In the genomic region with DNA sequence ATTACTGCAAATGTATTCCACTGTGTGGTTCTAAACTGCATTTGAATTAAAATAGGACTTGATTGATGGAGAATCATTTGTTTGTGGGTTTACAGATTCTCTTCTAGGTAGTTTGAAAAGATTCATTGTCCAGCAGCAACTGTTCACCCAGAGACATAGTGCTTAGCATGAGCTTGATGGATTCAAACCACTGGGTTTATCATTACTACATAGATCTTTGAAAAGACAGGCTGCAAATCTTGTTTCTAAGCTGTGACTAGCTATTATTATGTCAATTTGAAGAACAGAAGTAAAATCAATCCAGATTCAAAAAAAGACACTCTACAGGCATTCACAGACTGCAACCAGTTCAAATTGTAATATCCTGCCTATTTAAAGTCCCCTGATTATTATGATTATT, we compare ENCODE assay signal across 15 cellular contexts. TPM values are rescaled to one million over a fixed set of nuclear protein-coding genes. Genes with fewer than 3 reads are reported as not detected.
DNase-seq lines count a peak whose midpoint lies in the region; TF ChIP-seq lines count a peak whose summit lies in the region.
"Had no signal": no experiment of that assay in that cellular context is flagged by ENCODE, and none has a peak within 500 bp of the region (broad histone marks: within the 10 kb centered on the region; RNA-seq: fewer than 3 reads in every experiment).

No MANE protein-coding gene starts in this region.

- H3K4ac ChIP-seq in mesendoderm (ENCODE audit: low read depth, low read length): no peak overlapping the region

- peaks cover 97% of the 10 kb centered on the region for H3K79me2 ChIP-seq in GM23248 (ENCODE audit: insufficient read depth)
- no peaks in the 10 kb centered on the region for H3K79me2 ChIP-seq in mesendoderm (ENCODE audit: control insufficient read depth, insufficient read depth, low read length)

- H3K4me2 ChIP-seq in GM23248 (ENCODE audit: unreplicated experiment) (peak overlapping the region; percentile 63), mesendoderm (ENCODE audit: low read length) (no peak overlapping the region)

- H4K20me1 ChIP-seq in GM23248 (ENCODE audit: insufficient read depth): peaks cover 4% of the 10 kb centered on the region; the same call in 1 of the 2 replicates

- H3K27ac Mint-ChIP-seq in endodermal cell: no peak overlapping the region
- H3K27ac Mint-ChIP-seq in activated T-helper 1 cell treated with anti-CD3 and anti-CD28 coated beads, Interleukin-12 subunit alpha, Interleukin-12 subunit beta, Interleukin-2, Interleukin-4 antibody, amounts not matched to agents 30 ng/mL and 10 ng/mL and 1 ng/mL, durations not matched to agents 14 hours and 24 hours and 36 hours: no peak overlapping the region
- H3K27ac Mint-ChIP-seq: activated naive CD8-positive, alpha-beta T cell treated with anti-CD3 and anti-CD28 coated beads, Interleukin-2, amount 10 ng/mL, durations not matched to agents 7 days and 5 days had no signal

- H4K5ac ChIP-seq in mesendoderm (ENCODE audit: low read length): no peak overlapping the region

- H3K4me3 Mint-ChIP-seq in endodermal cell: no peak overlapping the region
- no peak overlapping the region for H3K4me3 Mint-ChIP-seq in activated T-helper 1 cell treated with anti-CD3 and anti-CD28 coated beads, Interleukin-12 subunit alpha, Interleukin-12 subunit beta, Interleukin-2, Interleukin-4 antibody, amounts not matched to agents 30 ng/mL and 10 ng/mL and 1 ng/mL, durations not matched to agents 14 hours and 24 hours and 36 hours
- H3K4me3 Mint-ChIP-seq: activated naive CD8-positive, alpha-beta T cell treated with anti-CD3 and anti-CD28 coated beads, Interleukin-2, amount 10 ng/mL, durations not matched to agents 7 days and 5 days had no signal

- peaks cover 50% of the 10 kb centered on the region for H3F3A ChIP-seq in GM23248 (ENCODE audit: insufficient read depth)

- peaks cover 11% of the 10 kb centered on the region for H3K27me3 Mint-ChIP-seq in endodermal cell (ENCODE audit: insufficient read depth)
- H3K27me3 Mint-ChIP-seq in activated T-helper 1 cell treated with anti-CD3 and anti-CD28 coated beads, Interleukin-12 subunit alpha, Interleukin-12 subunit beta, Interleukin-2, Interleukin-4 antibody, amounts not matched to agents 30 ng/mL and 10 ng/mL and 1 ng/mL, durations not matched to agents 14 hours and 24 hours and 36 hours (ENCODE audit: insufficient read depth): no peaks in the 10 kb centered on the region
- H3K27me3 Mint-ChIP-seq: activated naive CD8-positive, alpha-beta T cell treated with anti-CD3 and anti-CD28 coated beads, Interleukin-2, amount 10 ng/mL, durations not matched to agents 7 days and 5 days had no signal

- peaks cover 4% of the 10 kb centered on the region for H3K4me1 Mint-ChIP-seq in endodermal cell
- H3K4me1 Mint-ChIP-seq in activated T-helper 1 cell treated with anti-CD3 and anti-CD28 coated beads, Interleukin-12 subunit alpha, Interleukin-12 subunit beta, Interleukin-2, Interleukin-4 antibody, amounts not matched to agents 30 ng/mL and 10 ng/mL and 1 ng/mL, durations not matched to agents 14 hours and 24 hours and 36 hours (ENCODE audit: low read depth): peaks cover 83% of the 10 kb centered on the region

- no peak overlapping the region for H2BK5ac ChIP-seq in mesendoderm (ENCODE audit: low read length)

- H2AFZ ChIP-seq in GM23248: no peak overlapping the region

- H3K36me3 ChIP-seq in GM23248 (ENCODE audit: low read depth) (0 out of 2 replicates have a peak, but pooled peaks cover 8% of the 10 kb centered on the region), endodermal cell (ENCODE audit: control insufficient read depth, insufficient read depth, low read length) (no peaks in the 10 kb centered on the region), mesendoderm (ENCODE audit: control insufficient read depth, insufficient read depth, low read length) (no peaks in the 10 kb centered on the region)

- no peaks in the 10 kb centered on the region for H3K9me3 ChIP-seq in GM23248 (ENCODE audit: low read depth)
- no peaks in the 10 kb centered on the region for H3K9me3 ChIP-seq in endodermal cell (ENCODE audit: control insufficient read depth, low read length)
- H3K9me3 ChIP-seq: spleen had no signal

- peak overlapping the region; percentile 45 for H3K4me3 ChIP-seq in GM23248
- no peak overlapping the region for H3K4me3 ChIP-seq in endodermal cell (ENCODE audit: low read length)
- H3K4me3 ChIP-seq in mesendoderm (ENCODE audit: low read length): no peak overlapping the region
- H3K4me3 ChIP-seq: spleen had no signal

- H2BK120ac ChIP-seq in mesendoderm (ENCODE audit: low read depth, low read length): no peak overlapping the region

- H2AK5ac ChIP-seq in mesendoderm (ENCODE audit: low read length): no peak overlapping the region

- H2BK15ac ChIP-seq in mesendoderm (replicated peaks; ENCODE audit: low read depth): no peak overlapping the region

- intact Hi-C loops in activated T-helper 1 cell treated with anti-CD3 and anti-CD28 coated beads, Interleukin-12 subunit alpha, Interleukin-12 subunit beta, Interleukin-2, Interleukin-4 antibody, amounts not matched to agents 30 ng/mL and 10 ng/mL and 1 ng/mL, durations not matched to agents 14 hours and 24 hours and 36 hours (cut with micrococcal nuclease): loop anchor here (1.0 to 2.0 kb wide), 2 partner anchors 8 to 16 kb away; no protein-coding TSS in a partner anchor

- in situ Hi-C loops in GM23248 (cut with MboI): no loop called here

- H3K23ac ChIP-seq in mesendoderm (ENCODE audit: low read length): no peak overlapping the region

- no peak for DNase-seq in GM23248
- peak; percentile 71 for DNase-seq in NCI-H526 treated with DMSO at 0.1 percent for 48 hours (lab: John Stamatoyannopoulos, UW)
- no peak for DNase-seq in endodermal cell
- peak; percentile 16 for DNase-seq in renal cortical epithelial cell (ENCODE audit: low read depth)
- no peak for DNase-seq in middle frontal gyrus (ENCODE audit: extremely low spot score, low spot score)
- no peak for DNase-seq in mesendoderm
- DNase-seq in activated T-helper 1 cell treated with anti-CD3 and anti-CD28 coated beads, Interleukin-12 subunit alpha, Interleukin-12 subunit beta, Interleukin-2, Interleukin-4 antibody, amounts not matched to agents 30 ng/mL and 10 ng/mL and 1 ng/mL, durations not matched to agents 14 hours and 24 hours and 36 hours (ENCODE audit: low spot score): no peak
- no peak for DNase-seq in Kasumi-1 (lab: John Stamatoyannopoulos, UW)
- DNase-seq: activated CD4-positive, CD25-positive, alpha-beta regulatory T cell treated with anti-CD3 and anti-CD28 coated beads, Interleukin-2, amount 50 U/mL, for 72 hours; activated naive CD8-positive, alpha-beta T cell treated with anti-CD3 and anti-CD28 coated beads, Interleukin-2, amount 10 ng/mL, durations not matched to agents 7 days and 5 days; effector CD4-positive, alpha-beta T cell; head of caudate nucleus; mammary epithelial cell; NCI-H446; spleen had no signal

- H3K36me3 Mint-ChIP-seq in endodermal cell (ENCODE audit: low read depth): no peaks in the 10 kb centered on the region
- H3K36me3 Mint-ChIP-seq in activated T-helper 1 cell treated with anti-CD3 and anti-CD28 coated beads, Interleukin-12 subunit alpha, Interleukin-12 subunit beta, Interleukin-2, Interleukin-4 antibody, amounts not matched to agents 30 ng/mL and 10 ng/mL and 1 ng/mL, durations not matched to agents 14 hours and 24 hours and 36 hours (ENCODE audit: low read depth): peaks cover 23% of the 10 kb centered on the region

- H3K27ac ChIP-seq in GM23248 (peak overlapping the region; percentile 82), endodermal cell (ENCODE audit: low read depth, low read length) (peak overlapping the region; percentile 78), mesendoderm (ENCODE audit: low read depth, low read length) (no peak overlapping the region)

- H4K8ac ChIP-seq in mesendoderm (ENCODE audit: low read depth, low read length): no peak overlapping the region

- H3K9ac ChIP-seq in GM23248 (peak overlapping the region; percentile 49), endodermal cell (ENCODE audit: extremely low read depth, low read length, poor library complexity, severe bottlenecking) (no peak overlapping the region), mesendoderm (ENCODE audit: low read length) (no peak overlapping the region)

- H3K79me1 ChIP-seq in mesendoderm (ENCODE audit: low read length): no peaks in the 10 kb centered on the region

- H3K56ac ChIP-seq in mesendoderm (ENCODE audit: low read length): no peak overlapping the region

- H3K27me3 ChIP-seq in GM23248 (replicated peaks; ENCODE audit: insufficient read depth) (no peaks in the 10 kb centered on the region), endodermal cell (ENCODE audit: control insufficient read depth, insufficient read depth, low read length, poor library complexity, severe bottlenecking) (peaks cover 4% of the 10 kb centered on the region), mesendoderm (ENCODE audit: insufficient read depth, low read length, poor library complexity) (no peaks in the 10 kb centered on the region)
- H3K27me3 ChIP-seq: spleen had no signal

- no peak overlapping the region for H3K18ac ChIP-seq in mesendoderm (ENCODE audit: low read length)

- no peaks in the 10 kb centered on the region for H3K9me2 ChIP-seq in GM23248 (ENCODE audit: insufficient read depth)

- H3K4me1 ChIP-seq in GM23248 (ENCODE audit: insufficient read depth): peaks cover 84% of the 10 kb centered on the region
- H3K4me1 ChIP-seq in endodermal cell (ENCODE audit: control insufficient read depth, insufficient read depth, low read length): no peaks in the 10 kb centered on the region
- H3K4me1 ChIP-seq in mesendoderm (ENCODE audit: control insufficient read depth, low read depth, low read length): no peaks in the 10 kb centered on the region

- H3K9me3 Mint-ChIP-seq in endodermal cell: no peaks in the 10 kb centered on the region
- no peaks in the 10 kb centered on the region for H3K9me3 Mint-ChIP-seq in activated T-helper 1 cell treated with anti-CD3 and anti-CD28 coated beads, Interleukin-12 subunit alpha, Interleukin-12 subunit beta, Interleukin-2, Interleukin-4 antibody, amounts not matched to agents 30 ng/mL and 10 ng/mL and 1 ng/mL, durations not matched to agents 14 hours and 24 hours and 36 hours
- H3K9me3 Mint-ChIP-seq: activated naive CD8-positive, alpha-beta T cell treated with anti-CD3 and anti-CD28 coated beads, Interleukin-2, amount 10 ng/mL, durations not matched to agents 7 days and 5 days had no signal

- no peak for TF ChIP-seq CTCF in endodermal cell (conservative IDR thresholded peaks at IDR 0.05)

RNA-seq across cellular contexts. Expression of a gene that starts 49.8 kb away (rescaled TPM):
- total RNA-seq in GM23248 (2014; rRNA removed; shearing (Covaris generic)): 251 and 262 TPM in 2 replicates
- polyA plus RNA-seq in GM23248 (2016; fragmentation: Nextera tagmentation; extraction: Ambion mirVana): 81.7 and 89.5 TPM in 2 replicates
- total RNA-seq in endodermal cell (1 to 10 TPM; 1.3 to 4.9 TPM), renal cortical epithelial cell (76.8 and 110 TPM in 2 replicates)
- polyA plus RNA-seq in endodermal cell (2013, experiment 1 of 2): 15.2 TPM
- polyA plus RNA-seq in endodermal cell (2013, experiment 2 of 2): 13.7 TPM
- 4.1 TPM for polyA plus RNA-seq in mesendoderm (2013, experiment 1 of 2)
- 4.2 TPM for polyA plus RNA-seq in mesendoderm (2013, experiment 2 of 2)
- 295 and 308 TPM in 2 replicates for total RNA-seq in activated T-helper 1 cell treated with anti-CD3 and anti-CD28 coated beads, Interleukin-12 subunit alpha, Interleukin-12 subunit beta, Interleukin-2, Interleukin-4 antibody, amounts not matched to agents 30 ng/mL and 10 ng/mL and 1 ng/mL, durations not matched to agents 14 hours and 24 hours and 36 hours

Comparison
In these comparisons a context has a peak if more than half of its experiments do, and no peak if none do; other contexts are left out.
1. DNase-seq: peak in NCI-H526 treated with DMSO at 0.1 percent for 48 hours (single experiment) and renal cortical epithelial cell (single experiment); none in GM23248 (single experiment), endodermal cell (single experiment), middle frontal gyrus (single experiment), mesendoderm (single experiment), activated T-helper 1 cell treated with anti-CD3 and anti-CD28 coated beads, Interleukin-12 subunit alpha, Interleukin-12 subunit beta, Interleukin-2, Interleukin-4 antibody, amounts not matched to agents 30 ng/mL and 10 ng/mL and 1 ng/mL, durations not matched to agents 14 hours and 24 hours and 36 hours (single experiment) and Kasumi-1 (0 of 2).
2. RNA of a gene that starts 49.8 kb away (total RNA-seq): 295 to 308 TPM in activated T-helper 1 cell treated with anti-CD3 and anti-CD28 coated beads, Interleukin-12 subunit alpha, Interleukin-12 subunit beta, Interleukin-2, Interleukin-4 antibody, amounts not matched to agents 30 ng/mL and 10 ng/mL and 1 ng/mL, durations not matched to agents 14 hours and 24 hours and 36 hours, 251 to 262 TPM in GM23248 and 76.8 to 110 TPM in renal cortical epithelial cell; 1.3 to 4.9 TPM in endodermal cell; every median in the first group is over 10 times any median in the second.